Comparison of ENCODE assay signal across 28 cellular contexts in the genomic region with DNA sequence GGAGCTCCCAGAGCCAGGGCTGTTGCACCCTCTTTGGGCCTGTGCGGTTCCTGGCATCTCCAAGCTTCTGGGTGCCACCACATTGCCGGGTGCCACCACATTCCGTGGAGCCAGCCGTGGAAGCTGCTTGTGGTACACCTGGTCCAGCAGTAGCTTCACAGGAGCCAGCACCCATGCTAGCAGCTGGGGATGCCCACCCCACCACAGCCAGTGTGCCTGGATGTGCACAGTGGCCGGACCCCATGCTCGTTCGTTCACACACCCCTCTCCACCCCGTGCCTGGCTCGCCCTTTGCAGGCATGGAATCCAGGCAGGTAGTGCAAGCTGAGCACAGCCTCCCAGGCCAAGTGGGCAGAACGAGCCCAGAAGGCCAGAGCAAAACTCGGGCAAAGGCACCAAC.
"Had no signal": no experiment of that assay in that cellular context is flagged by ENCODE, and none has a peak within 500 bp of the region (broad histone marks: within the 10 kb centered on the region; RNA-seq: fewer than 3 reads in every experiment).

No MANE protein-coding gene starts in this region.

- H3K36me3 ChIP-seq: colonic mucosa, esophagus muscularis mucosa, gastroesophageal sphincter, heart left ventricle, left lung, pancreas, thoracic aorta, tibial nerve, upper lobe of left lung, vagina had no signal

- H3K4me1 ChIP-seq: colonic mucosa, esophagus muscularis mucosa, foreskin keratinocyte, gastroesophageal sphincter, heart left ventricle, left lung, pancreas, tibial nerve, upper lobe of left lung, vagina had no signal

- H3K27me3 ChIP-seq: colonic mucosa, esophagus muscularis mucosa, foreskin keratinocyte, gastroesophageal sphincter, heart left ventricle, hepatocyte, left lung, pancreas, tibial nerve, upper lobe of left lung, vagina had no signal

- H3K4me3 ChIP-seq: colonic mucosa, esophagus muscularis mucosa, gastroesophageal sphincter, heart left ventricle, hepatocyte, left lung, pancreas, smooth muscle cell, thoracic aorta, tibial nerve, upper lobe of left lung, vagina had no signal

- H3K9me3 Mint-ChIP-seq: nephron progenitor cell; stimulated activated memory B cell treated with anti-CD40 and anti-IgM and Interleukin-4, amounts not matched to agents 10 μg/mL and 1 μg/mL and 100 μg/mL, for 72 hours had no signal

- H3K4me3 Mint-ChIP-seq: dendritic cell treated with granulocyte-macrophage colony-stimulating factor and Interleukin-4, amounts not matched to agents 40 ng/mL and 50 ng/mL, for 4 days; naive thymus-derived CD8-positive, alpha-beta T cell; nephron progenitor cell; stimulated activated memory B cell treated with anti-CD40 and anti-IgM and Interleukin-4, amounts not matched to agents 10 μg/mL and 1 μg/mL and 100 μg/mL, for 72 hours; stimulated activated naive CD8-positive, alpha-beta T cell treated with anti-CD3 and anti-CD28 coated beads, Interleukin-15, Interleukin-2, amounts not matched to agents 100 ng/mL and 50 ng/mL, for 24 hours had no signal

- ATAC-seq: foreskin keratinocyte; gastroesophageal sphincter; heart left ventricle; left cardiac atrium; left lung; naive thymus-derived CD8-positive, alpha-beta T cell; pancreas; sciatic nerve had no signal

- H3K4me1 Mint-ChIP-seq: naive thymus-derived CD8-positive, alpha-beta T cell; nephron progenitor cell; stimulated activated memory B cell treated with anti-CD40 and anti-IgM and Interleukin-4, amounts not matched to agents 10 μg/mL and 1 μg/mL and 100 μg/mL, for 72 hours had no signal

- H3K27me3 Mint-ChIP-seq: dendritic cell treated with granulocyte-macrophage colony-stimulating factor and Interleukin-4, amounts not matched to agents 40 ng/mL and 50 ng/mL, for 4 days; naive thymus-derived CD8-positive, alpha-beta T cell; progenitor cell of endocrine pancreas; stimulated activated memory B cell treated with anti-CD40 and anti-IgM and Interleukin-4, amounts not matched to agents 10 μg/mL and 1 μg/mL and 100 μg/mL, for 72 hours; stimulated activated naive CD8-positive, alpha-beta T cell treated with anti-CD3 and anti-CD28 coated beads, Interleukin-15, Interleukin-2, amounts not matched to agents 100 ng/mL and 50 ng/mL, for 24 hours had no signal

- H3K9me3 ChIP-seq: colonic mucosa, esophagus muscularis mucosa, gastroesophageal sphincter, heart left ventricle, pancreas, thoracic aorta, tibial nerve, upper lobe of left lung, vagina had no signal

- H3K27ac ChIP-seq: colonic mucosa, esophagus muscularis mucosa, foreskin keratinocyte, gastroesophageal sphincter, heart left ventricle, hepatocyte, left lung, pancreas, thoracic aorta, tibial nerve, upper lobe of left lung, vagina had no signal

- H3K27ac Mint-ChIP-seq: dendritic cell treated with granulocyte-macrophage colony-stimulating factor and Interleukin-4, amounts not matched to agents 40 ng/mL and 50 ng/mL, for 4 days; naive thymus-derived CD8-positive, alpha-beta T cell; nephron progenitor cell; progenitor cell of endocrine pancreas; stimulated activated memory B cell treated with anti-CD40 and anti-IgM and Interleukin-4, amounts not matched to agents 10 μg/mL and 1 μg/mL and 100 μg/mL, for 72 hours; stimulated activated naive CD8-positive, alpha-beta T cell treated with anti-CD3 and anti-CD28 coated beads, Interleukin-15, Interleukin-2, amounts not matched to agents 100 ng/mL and 50 ng/mL, for 24 hours had no signal

- FAIRE-seq: endothelial cell of umbilical vein, pancreas had no signal

- H3K36me3 Mint-ChIP-seq: naive thymus-derived CD8-positive, alpha-beta T cell; stimulated activated memory B cell treated with anti-CD40 and anti-IgM and Interleukin-4, amounts not matched to agents 10 μg/mL and 1 μg/mL and 100 μg/mL, for 72 hours had no signal

- DNase-seq: cerebellar nuclear complex; colonic mucosa; effector CD8-positive, alpha-beta T cell; foreskin keratinocyte; heart left ventricle; left cardiac atrium; mammary epithelial cell; naive thymus-derived CD8-positive, alpha-beta T cell; nephron progenitor cell; occipital lobe; stimulated activated CD4-positive, alpha-beta T cell treated with anti-CD3 and anti-CD28 coated beads, Interleukin-2, amount 100 ng/mL, for 24 hours; stimulated activated CD4-positive, alpha-beta T cell treated with anti-CD3 and anti-CD28 coated beads, Interleukin-4, amount 100 ng/mL, for 24 hours had no signal
